ENCODE assay signal across 9 cellular contexts in the genomic region with DNA sequence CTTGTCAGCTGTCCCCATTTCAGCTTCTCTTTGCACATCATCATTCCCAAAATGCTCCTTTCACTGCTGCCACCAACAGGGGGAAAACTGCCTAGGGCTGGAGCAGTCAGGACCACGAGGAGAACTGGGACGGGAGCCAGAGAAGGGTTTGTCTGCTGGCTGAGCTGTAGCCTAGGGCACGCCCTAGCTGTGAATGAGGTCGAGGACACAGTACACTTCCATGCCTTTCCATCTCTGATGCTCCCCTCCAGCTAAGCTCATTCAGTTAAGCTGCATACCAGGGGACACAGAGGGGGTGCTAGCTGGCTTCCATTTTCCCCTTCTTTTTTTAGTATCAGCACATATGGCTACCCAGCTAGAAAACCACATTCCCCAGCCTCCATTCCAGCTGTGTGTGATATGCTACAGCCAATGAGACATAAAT.
DNase-seq lines count a peak whose midpoint lies in the region; ATAC-seq, FAIRE-seq and TF ChIP-seq lines count a peak whose summit lies in the region.
"Had no signal": no experiment of that assay in that cellular context is flagged by ENCODE, and none has a peak within 500 bp of the region (broad histone marks: within the 10 kb centered on the region; RNA-seq: fewer than 3 reads in every experiment).

No MANE protein-coding gene starts in this region.

- 4 to 15% methylated on average over 4 of the region's 4 CpGs for WGBS in heart right ventricle, 2 donors
- WGBS in small intestine, 3 donors, result 4 to 41% (median 32%) methylated on average over 4 of the region's 4 CpGs

- H3K36me3 Mint-ChIP-seq in activated CD8-positive, alpha-beta memory T cell treated with anti-CD3 and anti-CD28 coated beads, Interleukin-2, amount 10 ng/mL, durations not matched to agents 7 days and 5 days, result peaks cover 61% of the 10 kb centered on the region
- peaks cover 27% of the 10 kb centered on the region for H3K36me3 Mint-ChIP-seq in activated CD4-positive, alpha-beta memory T cell treated with anti-CD3 and anti-CD28 coated beads for 36 hours

- H3K4me3 Mint-ChIP-seq in activated CD8-positive, alpha-beta memory T cell treated with anti-CD3 and anti-CD28 coated beads, Interleukin-2, amount 10 ng/mL, durations not matched to agents 7 days and 5 days, result no peak overlapping the region
- no peak overlapping the region for H3K4me3 Mint-ChIP-seq in activated CD4-positive, alpha-beta memory T cell treated with anti-CD3 and anti-CD28 coated beads for 36 hours
- H3K4me3 Mint-ChIP-seq: T-helper 1 cell treated with Interleukin-12 subunit alpha and Interleukin-12 subunit beta and Interleukin-4 antibody, amounts not matched to agents 30 μg/mL and 1 μg/mL, for 36 hours had no signal

- no peaks in the 10 kb centered on the region for H3K27me3 Mint-ChIP-seq in activated CD8-positive, alpha-beta memory T cell treated with anti-CD3 and anti-CD28 coated beads, Interleukin-2, amount 10 ng/mL, durations not matched to agents 7 days and 5 days
- H3K27me3 Mint-ChIP-seq in activated CD4-positive, alpha-beta memory T cell treated with anti-CD3 and anti-CD28 coated beads for 36 hours, result no peaks in the 10 kb centered on the region

- TF ChIP-seq CTCF in heart right ventricle (IDR thresholded peaks at IDR 0.05) (peak; percentile 20 to 67 (median 47)), vagina (IDR thresholded peaks at IDR 0.05) (peak in 1 of 3 experiments; percentile 8)

- POLR2A ChIA-PET in activated CD4-positive, alpha-beta memory T cell treated with anti-CD3 and anti-CD28 coated beads for 36 hours (lab: Charles Lee), result interaction anchor here (1.0 kb wide), 1 partner anchor 8 kb away, joined by 4 read pairs; no protein-coding TSS in a partner anchor

- H3K27ac ChIP-seq in heart right ventricle, result no peak overlapping the region
- no peak overlapping the region for H3K27ac ChIP-seq in small intestine (ENCODE audit: low read depth in 1 of 2, low read length in 1 of 2)
- H3K27ac ChIP-seq in vagina, result no peak overlapping the region

- ATAC-seq in activated CD8-positive, alpha-beta memory T cell treated with anti-CD3 and anti-CD28 coated beads, Interleukin-2, amount 10 ng/mL, durations not matched to agents 7 days and 5 days, result no peak
- ATAC-seq in heart right ventricle (peak; percentile 91 to 97 (median 94)), HG03175 (IDR thresholded peaks at IDR 0.05; ENCODE audit: unreplicated experiment) (no peak), HG03025 (IDR thresholded peaks at IDR 0.05; ENCODE audit: low FRiP score, unreplicated experiment) (no peak)

- no peak for FAIRE-seq in small intestine (lab: Jason Lieb, UNC)

- H3K4me1 ChIP-seq in heart right ventricle (peaks cover 6 to 36% (median 23%) of the 10 kb centered on the region in 9 donors), small intestine (ENCODE audit: control insufficient read depth in 2 of 2, insufficient read depth in 1 of 2, low read depth in 1 of 2, low read length in 1 of 2) (no peaks in the 10 kb centered on the region), vagina (peaks cover 10% of the 10 kb centered on the region)

- H3K9me3 ChIP-seq in heart right ventricle (no peaks in the 10 kb centered on the region), small intestine (ENCODE audit: control insufficient read depth, low read depth) (no peaks in the 10 kb centered on the region), vagina (no peaks in the 10 kb centered on the region)

- DNase-seq in activated CD8-positive, alpha-beta memory T cell treated with anti-CD3 and anti-CD28 coated beads, Interleukin-2, amount 10 ng/mL, durations not matched to agents 7 days and 5 days, result no peak
- DNase-seq in activated CD8-positive, alpha-beta memory T cell treated with anti-CD3 and anti-CD28 coated beads, Interleukin-2, amount 50 U/mL, for 4 hours, result no peak
- no peak for DNase-seq in activated CD4-positive, alpha-beta memory T cell treated with anti-CD3 and anti-CD28 coated beads for 36 hours
- peak; percentile 69 to 90 for DNase-seq in heart right ventricle
- DNase-seq in small intestine, result peak; percentile 56
- DNase-seq in vagina (ENCODE audit: extremely low spot score in 2 of 2), result no peak

- peaks cover 6% of the 10 kb centered on the region for H3K9me3 Mint-ChIP-seq in activated CD8-positive, alpha-beta memory T cell treated with anti-CD3 and anti-CD28 coated beads, Interleukin-2, amount 10 ng/mL, durations not matched to agents 7 days and 5 days (ENCODE audit: low read depth)
- no peaks in the 10 kb centered on the region for H3K9me3 Mint-ChIP-seq in activated CD4-positive, alpha-beta memory T cell treated with anti-CD3 and anti-CD28 coated beads for 36 hours
- H3K9me3 Mint-ChIP-seq: T-helper 1 cell treated with Interleukin-12 subunit alpha and Interleukin-12 subunit beta and Interleukin-4 antibody, amounts not matched to agents 30 μg/mL and 1 μg/mL, for 36 hours had no signal

- H3K4me3 ChIP-seq in heart right ventricle, result no peak overlapping the region
- H3K4me3 ChIP-seq in small intestine (ENCODE audit: low read depth in 1 of 2, low read length in 2 of 2), result no peak overlapping the region
- H3K4me3 ChIP-seq in vagina, result no peak overlapping the region

- CTCF ChIA-PET in activated CD8-positive, alpha-beta memory T cell treated with anti-CD3 and anti-CD28 coated beads, Interleukin-2, amount 10 ng/mL, durations not matched to agents 7 days and 5 days (lab: Charles Lee), result interaction anchor here (0.7 to 2.0 kb wide), 2 partner anchors 12 to 170 kb away, joined by 3 to 5 read pairs; no protein-coding TSS in a partner anchor
- CTCF ChIA-PET in activated CD4-positive, alpha-beta memory T cell treated with anti-CD3 and anti-CD28 coated beads for 36 hours (lab: Charles Lee), result interaction anchor here (0.9 to 1.8 kb wide), 5 partner anchors 8 to 65 kb away, joined by 3 to 6 read pairs (median 3); partner anchors contain the start of gene STK10

- H3K4me1 Mint-ChIP-seq in activated CD8-positive, alpha-beta memory T cell treated with anti-CD3 and anti-CD28 coated beads, Interleukin-2, amount 10 ng/mL, durations not matched to agents 7 days and 5 days, result peaks cover 31% of the 10 kb centered on the region
- peaks cover 29% of the 10 kb centered on the region for H3K4me1 Mint-ChIP-seq in activated CD4-positive, alpha-beta memory T cell treated with anti-CD3 and anti-CD28 coated beads for 36 hours (ENCODE audit: low read depth)

- no peak for TF ChIP-seq POLR2A in vagina (IDR thresholded peaks at IDR 0.05)

- H3K36me3 ChIP-seq in heart right ventricle (peaks cover 0 to 67% (median 8%) of the 10 kb centered on the region in 9 donors), small intestine (ENCODE audit: control insufficient read depth in 2 of 2, insufficient read depth in 2 of 2, low read length in 2 of 2) (no peaks in the 10 kb centered on the region), vagina (no peaks in the 10 kb centered on the region)

- H3K27me3 ChIP-seq in heart right ventricle (no peaks in the 10 kb centered on the region), small intestine (ENCODE audit: control insufficient read depth in 2 of 2, insufficient read depth in 2 of 2, low read length in 2 of 2) (no peaks in the 10 kb centered on the region), vagina (no peaks in the 10 kb centered on the region)

- peak overlapping the region; percentile 24 for H3K27ac Mint-ChIP-seq in activated CD8-positive, alpha-beta memory T cell treated with anti-CD3 and anti-CD28 coated beads, Interleukin-2, amount 10 ng/mL, durations not matched to agents 7 days and 5 days
- H3K27ac Mint-ChIP-seq in activated CD4-positive, alpha-beta memory T cell treated with anti-CD3 and anti-CD28 coated beads for 36 hours, result peak overlapping the region; percentile 43
- H3K27ac Mint-ChIP-seq: T-helper 1 cell treated with Interleukin-12 subunit alpha and Interleukin-12 subunit beta and Interleukin-4 antibody, amounts not matched to agents 30 μg/mL and 1 μg/mL, for 36 hours had no signal

- intact Hi-C loops in activated CD4-positive, alpha-beta memory T cell treated with anti-CD3 and anti-CD28 coated beads for 36 hours (cut with micrococcal nuclease), result no loop called here
- intact Hi-C loops in heart right ventricle (cut with DNase I) (loop anchor here in 1 of 10 donors (5.0 kb wide), 1 partner anchor 64 kb away; the partner anchor contains the start of gene STK10), vagina (cut with DNase I) (no loop called here)

Comparison
In these comparisons a context has a peak if more than half of its experiments do, and no peak if none do; other contexts are left out.
1. ATAC-seq: peak in heart right ventricle (8 of 8); none in activated CD8-positive, alpha-beta memory T cell treated with anti-CD3 and anti-CD28 coated beads, Interleukin-2, amount 10 ng/mL, durations not matched to agents 7 days and 5 days (single experiment), HG03175 (single experiment) and HG03025 (single experiment).
2. DNase-seq: peak in heart right ventricle (2 of 2) and small intestine (single experiment); none in activated CD8-positive, alpha-beta memory T cell treated with anti-CD3 and anti-CD28 coated beads, Interleukin-2, amount 10 ng/mL, durations not matched to agents 7 days and 5 days (single experiment), activated CD8-positive, alpha-beta memory T cell treated with anti-CD3 and anti-CD28 coated beads, Interleukin-2, amount 50 U/mL, for 4 hours (single experiment), activated CD4-positive, alpha-beta memory T cell treated with anti-CD3 and anti-CD28 coated beads for 36 hours (single experiment) and vagina (0 of 2).